In genomic region chr1:202632241-202632640, GRCh38 we compare ENCODE assay signal across 15 cellular contexts.
A peak's percentile ranks its signal among the peaks of the same experiment; 100 is the strongest.
DNase-seq lines count a peak whose midpoint lies in the region; ATAC-seq and TF ChIP-seq lines count a peak whose summit lies in the region.
"Had no signal": no experiment of that assay in that cellular context is flagged by ENCODE, and none has a peak within 500 bp of the region (broad histone marks: within the 10 kb centered on the region; RNA-seq: fewer than 3 reads in every experiment).

No MANE protein-coding gene starts in this region.

- H3K9me3 ChIP-seq in right atrium auricular region (no peaks in the 10 kb centered on the region), ascending aorta (no peaks in the 10 kb centered on the region)
- H3K9me3 ChIP-seq: A549 had no signal

- no peaks in the 10 kb centered on the region for H3K27me3 ChIP-seq in right atrium auricular region
- H3K27me3 ChIP-seq in ascending aorta = no peaks in the 10 kb centered on the region

- TF ChIP-seq CTCF in right atrium auricular region (IDR thresholded peaks at IDR 0.05) (no peak), ascending aorta (IDR thresholded peaks at IDR 0.05) (no peak)

- H3K4me1 ChIP-seq in right atrium auricular region (no peaks in the 10 kb centered on the region), ascending aorta (no peaks in the 10 kb centered on the region)
- H3K4me1 ChIP-seq: A549 had no signal

- intact Hi-C loops in cardiac septum (cut with DNase I) = no loop called here
- intact Hi-C loops in head of caudate nucleus (cut with DNase I) = no loop called here
- intact Hi-C loops in posterior vena cava (cut with DNase I) = no loop called here
- intact Hi-C loops in ascending aorta (cut with DNase I) = no loop called here

- no peak overlapping the region for H3K27ac ChIP-seq in right atrium auricular region
- no peak overlapping the region for H3K27ac ChIP-seq in ascending aorta
- H3K27ac ChIP-seq: 22Rv1, A549 had no signal

- H3K4me3 ChIP-seq in right atrium auricular region = no peak overlapping the region
- H3K4me3 ChIP-seq in ascending aorta = no peak overlapping the region
- H3K4me3 ChIP-seq: A549 had no signal

- H3K36me3 ChIP-seq in right atrium auricular region (no peaks in the 10 kb centered on the region), ascending aorta (no peaks in the 10 kb centered on the region)

- peak; percentile 44 for DNase-seq in cardiac septum (ENCODE audit: low spot score)
- no peak for DNase-seq in right atrium auricular region (ENCODE audit: low spot score)
- peak in 26 of 42 donors; percentile 31 to 77 (median 56) for DNase-seq in head of caudate nucleus
- peak; percentile 52 for DNase-seq in posterior vena cava (ENCODE audit: low spot score)
- no peak for DNase-seq in ascending aorta (ENCODE audit: low spot score in 2 of 2)
- DNase-seq in GM19238 (ENCODE audit: insufficient read length, low spot score) = no peak
- DNase-seq: AML-193; Calu3; CD8-positive, alpha-beta T cell; DMS79 treated with DMSO at 0.1 percent for 48 hours; GF-D8; H9 had no signal

- ATAC-seq in HG03460 (IDR thresholded peaks at IDR 0.05; ENCODE audit: unreplicated experiment) = no peak
- ATAC-seq: A549; CD8-positive, alpha-beta T cell had no signal

Comparison
In these comparisons a context has a peak if more than half of its experiments do, and no peak if none do; other contexts are left out.
1. DNase-seq: peak in cardiac septum (single experiment), head of caudate nucleus (26 of 42) and posterior vena cava (single experiment); none in right atrium auricular region (single experiment), ascending aorta (0 of 2) and GM19238 (single experiment).